ENCODE assay signal across 3 cellular contexts in the genomic region with DNA sequence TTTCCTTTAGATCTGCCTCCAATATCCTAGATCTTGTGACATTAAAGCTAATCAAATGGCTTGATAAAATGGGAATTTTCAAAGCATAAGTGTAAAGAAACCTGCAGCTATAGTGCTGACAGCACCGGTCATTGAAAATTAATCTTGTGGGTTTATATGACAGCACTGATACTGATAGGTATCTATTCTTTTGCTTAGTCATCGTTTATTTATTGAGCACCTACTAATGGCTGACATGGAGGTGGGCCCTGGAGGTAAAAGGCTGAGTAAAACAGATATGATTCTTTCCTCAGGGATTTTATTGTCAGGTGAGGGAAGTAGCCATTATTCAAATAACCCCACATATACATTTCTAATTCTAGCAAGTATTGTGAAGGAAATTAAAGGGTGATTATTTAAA.
TF ChIP-seq lines count a peak whose summit lies in the region.

No MANE protein-coding gene starts in this region.

TF ChIP-seq in A549, 52 proteins besides CTCF, POLR2A, EP300 and RAD21:
- peak; percentile 81 for TF ChIP-seq MAFK (IDR thresholded peaks at IDR 0.05; ENCODE audit: partially characterized antibody)
- no peak for TF ChIP-seq HOXA7 (CRISPR knock-in tag; IDR thresholded peaks at IDR 0.05)

TF ChIP-seq in IMR-90, 13 proteins besides CTCF, POLR2A, EP300 and RAD21:
- no peak for TF ChIP-seq NFE2L2 (IDR thresholded peaks at IDR 0.05; ENCODE audit: low read depth, low read length)
- TF ChIP-seq MAFK (IDR thresholded peaks at IDR 0.05; ENCODE audit: low read depth, low read length): peak; percentile 95
- no peak for TF ChIP-seq FOS (IDR thresholded peaks at IDR 0.05; ENCODE audit: low read depth, low read length)

TF ChIP-seq in H1, 55 proteins besides CTCF, POLR2A, EP300 and RAD21:
- TF ChIP-seq, protein P1, sequence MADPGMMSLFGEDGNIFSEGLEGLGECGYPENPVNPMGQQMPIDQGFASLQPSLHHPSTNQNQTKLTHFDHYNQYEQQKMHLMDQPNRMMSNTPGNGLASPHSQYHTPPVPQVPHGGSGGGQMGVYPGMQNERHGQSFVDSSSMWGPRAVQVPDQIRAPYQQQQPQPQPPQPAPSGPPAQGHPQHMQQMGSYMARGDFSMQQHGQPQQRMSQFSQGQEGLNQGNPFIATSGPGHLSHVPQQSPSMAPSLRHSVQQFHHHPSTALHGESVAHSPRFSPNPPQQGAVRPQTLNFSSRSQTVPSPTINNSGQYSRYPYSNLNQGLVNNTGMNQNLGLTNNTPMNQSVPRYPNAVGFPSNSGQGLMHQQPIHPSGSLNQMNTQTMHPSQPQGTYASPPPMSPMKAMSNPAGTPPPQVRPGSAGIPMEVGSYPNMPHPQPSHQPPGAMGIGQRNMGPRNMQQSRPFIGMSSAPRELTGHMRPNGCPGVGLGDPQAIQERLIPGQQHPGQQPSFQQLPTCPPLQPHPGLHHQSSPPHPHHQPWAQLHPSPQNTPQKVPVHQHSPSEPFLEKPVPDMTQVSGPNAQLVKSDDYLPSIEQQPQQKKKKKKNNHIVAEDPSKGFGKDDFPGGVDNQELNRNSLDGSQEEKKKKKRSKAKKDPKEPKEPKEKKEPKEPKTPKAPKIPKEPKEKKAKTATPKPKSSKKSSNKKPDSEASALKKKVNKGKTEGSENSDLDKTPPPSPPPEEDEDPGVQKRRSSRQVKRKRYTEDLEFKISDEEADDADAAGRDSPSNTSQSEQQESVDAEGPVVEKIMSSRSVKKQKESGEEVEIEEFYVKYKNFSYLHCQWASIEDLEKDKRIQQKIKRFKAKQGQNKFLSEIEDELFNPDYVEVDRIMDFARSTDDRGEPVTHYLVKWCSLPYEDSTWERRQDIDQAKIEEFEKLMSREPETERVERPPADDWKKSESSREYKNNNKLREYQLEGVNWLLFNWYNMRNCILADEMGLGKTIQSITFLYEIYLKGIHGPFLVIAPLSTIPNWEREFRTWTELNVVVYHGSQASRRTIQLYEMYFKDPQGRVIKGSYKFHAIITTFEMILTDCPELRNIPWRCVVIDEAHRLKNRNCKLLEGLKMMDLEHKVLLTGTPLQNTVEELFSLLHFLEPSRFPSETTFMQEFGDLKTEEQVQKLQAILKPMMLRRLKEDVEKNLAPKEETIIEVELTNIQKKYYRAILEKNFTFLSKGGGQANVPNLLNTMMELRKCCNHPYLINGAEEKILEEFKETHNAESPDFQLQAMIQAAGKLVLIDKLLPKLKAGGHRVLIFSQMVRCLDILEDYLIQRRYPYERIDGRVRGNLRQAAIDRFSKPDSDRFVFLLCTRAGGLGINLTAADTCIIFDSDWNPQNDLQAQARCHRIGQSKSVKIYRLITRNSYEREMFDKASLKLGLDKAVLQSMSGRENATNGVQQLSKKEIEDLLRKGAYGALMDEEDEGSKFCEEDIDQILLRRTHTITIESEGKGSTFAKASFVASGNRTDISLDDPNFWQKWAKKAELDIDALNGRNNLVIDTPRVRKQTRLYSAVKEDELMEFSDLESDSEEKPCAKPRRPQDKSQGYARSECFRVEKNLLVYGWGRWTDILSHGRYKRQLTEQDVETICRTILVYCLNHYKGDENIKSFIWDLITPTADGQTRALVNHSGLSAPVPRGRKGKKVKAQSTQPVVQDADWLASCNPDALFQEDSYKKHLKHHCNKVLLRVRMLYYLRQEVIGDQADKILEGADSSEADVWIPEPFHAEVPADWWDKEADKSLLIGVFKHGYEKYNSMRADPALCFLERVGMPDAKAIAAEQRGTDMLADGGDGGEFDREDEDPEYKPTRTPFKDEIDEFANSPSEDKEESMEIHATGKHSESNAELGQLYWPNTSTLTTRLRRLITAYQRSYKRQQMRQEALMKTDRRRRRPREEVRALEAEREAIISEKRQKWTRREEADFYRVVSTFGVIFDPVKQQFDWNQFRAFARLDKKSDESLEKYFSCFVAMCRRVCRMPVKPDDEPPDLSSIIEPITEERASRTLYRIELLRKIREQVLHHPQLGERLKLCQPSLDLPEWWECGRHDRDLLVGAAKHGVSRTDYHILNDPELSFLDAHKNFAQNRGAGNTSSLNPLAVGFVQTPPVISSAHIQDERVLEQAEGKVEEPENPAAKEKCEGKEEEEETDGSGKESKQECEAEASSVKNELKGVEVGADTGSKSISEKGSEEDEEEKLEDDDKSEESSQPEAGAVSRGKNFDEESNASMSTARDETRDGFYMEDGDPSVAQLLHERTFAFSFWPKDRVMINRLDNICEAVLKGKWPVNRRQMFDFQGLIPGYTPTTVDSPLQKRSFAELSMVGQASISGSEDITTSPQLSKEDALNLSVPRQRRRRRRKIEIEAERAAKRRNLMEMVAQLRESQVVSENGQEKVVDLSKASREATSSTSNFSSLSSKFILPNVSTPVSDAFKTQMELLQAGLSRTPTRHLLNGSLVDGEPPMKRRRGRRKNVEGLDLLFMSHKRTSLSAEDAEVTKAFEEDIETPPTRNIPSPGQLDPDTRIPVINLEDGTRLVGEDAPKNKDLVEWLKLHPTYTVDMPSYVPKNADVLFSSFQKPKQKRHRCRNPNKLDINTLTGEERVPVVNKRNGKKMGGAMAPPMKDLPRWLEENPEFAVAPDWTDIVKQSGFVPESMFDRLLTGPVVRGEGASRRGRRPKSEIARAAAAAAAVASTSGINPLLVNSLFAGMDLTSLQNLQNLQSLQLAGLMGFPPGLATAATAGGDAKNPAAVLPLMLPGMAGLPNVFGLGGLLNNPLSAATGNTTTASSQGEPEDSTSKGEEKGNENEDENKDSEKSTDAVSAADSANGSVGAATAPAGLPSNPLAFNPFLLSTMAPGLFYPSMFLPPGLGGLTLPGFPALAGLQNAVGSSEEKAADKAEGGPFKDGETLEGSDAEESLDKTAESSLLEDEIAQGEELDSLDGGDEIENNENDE (IDR thresholded peaks at IDR 0.05; ENCODE audit: insufficient replicate concordance, low read length): no peak
- TF ChIP-seq SIRT6 (IDR thresholded peaks at IDR 0.05; ENCODE audit: low read length): no peak
- TF ChIP-seq MAFK (IDR thresholded peaks at IDR 0.05; ENCODE audit: low read depth, low read length): peak; percentile 79
- TF ChIP-seq HDAC6 (IDR thresholded peaks at IDR 0.05; ENCODE audit: low read depth, low read length): no peak
- TF ChIP-seq CHD1 (IDR thresholded peaks at IDR 0.05; ENCODE audit: low read depth, low read length): no peak
- TF ChIP-seq SIN3A (conservative IDR thresholded peaks at IDR 0.05 in 1 of 2, IDR thresholded peaks at IDR 0.05 in 1 of 2; ENCODE audit: low read depth in 1 of 2, low read length in 2 of 2): no peak
- no peak for TF ChIP-seq NANOG (IDR thresholded peaks at IDR 0.05; ENCODE audit: insufficient read depth, low read depth, low read length, poor library complexity, severe bottlenecking)
- TF ChIP-seq BCL11A (IDR thresholded peaks at IDR 0.05; ENCODE audit: low read depth in 2 of 2, low read length in 2 of 2): no peak
TF ChIP-seq in H1: peak in this region for 1.
